ENCODE assay signal across 23 cellular contexts in the genomic region with DNA sequence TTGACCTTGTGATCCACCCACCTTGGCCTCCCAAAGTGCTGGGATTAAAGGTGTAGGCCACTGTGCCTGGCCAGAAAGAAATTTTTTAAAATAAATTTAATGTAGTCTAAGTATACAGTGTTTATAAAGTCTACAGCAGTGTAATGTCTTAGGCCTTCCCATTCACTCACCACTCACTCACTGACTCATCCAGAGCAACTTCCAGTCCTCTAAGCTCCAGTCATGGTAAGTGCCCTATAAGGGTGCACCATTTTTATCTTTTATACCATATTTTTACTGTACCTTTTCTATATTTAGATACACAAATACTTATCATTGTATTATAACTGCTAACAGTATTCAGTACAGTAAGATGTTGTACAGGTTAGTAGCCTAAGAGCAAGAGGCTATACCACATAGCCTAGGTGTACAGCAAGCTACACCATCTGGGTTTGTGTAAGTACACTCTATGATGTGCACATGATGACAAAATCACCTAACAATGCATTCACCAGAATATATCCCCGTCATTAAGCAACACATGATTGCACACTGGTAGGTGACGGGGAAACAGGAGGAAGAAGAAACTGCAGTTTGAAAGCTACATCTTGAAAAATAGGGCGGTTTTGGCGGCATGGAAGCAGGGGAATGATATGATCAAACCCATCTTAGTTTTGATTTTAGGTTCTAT.
DNase-seq lines count a peak whose midpoint lies in the region; ATAC-seq and TF ChIP-seq lines count a peak whose summit lies in the region.
"Had no signal": no experiment of that assay in that cellular context is flagged by ENCODE, and none has a peak within 500 bp of the region (broad histone marks: within the 10 kb centered on the region; RNA-seq: fewer than 3 reads in every experiment).

No MANE protein-coding gene starts in this region.

- no peaks in the 10 kb centered on the region for H4K20me1 ChIP-seq in Karpas-422 (ENCODE audit: insufficient read depth, low read depth, low read length)

- H3K27ac Mint-ChIP-seq in mesothelial cell of epicardium: no peak overlapping the region
- no peak overlapping the region for H3K27ac Mint-ChIP-seq in activated T-cell treated with anti-CD3 and anti-CD28 coated beads, Interleukin-2, amount 50 U/mL, for 24 hours
- H3K27ac Mint-ChIP-seq: activated T-helper 1 cell treated with anti-CD3 and anti-CD28 coated beads, Interleukin-12 subunit alpha, Interleukin-12 subunit beta, Interleukin-2, Interleukin-4 antibody, amounts not matched to agents 30 ng/mL and 10 ng/mL and 1 ng/mL, durations not matched to agents 14 hours and 24 hours and 36 hours; GM23338; T-helper 2 cell treated with Interferon-gamma antibody and Interleukin-4, amounts not matched to agents 5 μg/mL and 100 μg/mL, for 36 hours had no signal

- H3K4me3 Mint-ChIP-seq in mesothelial cell of epicardium: no peak overlapping the region
- no peak overlapping the region for H3K4me3 Mint-ChIP-seq in activated T-cell treated with anti-CD3 and anti-CD28 coated beads, Interleukin-2, amount 50 U/mL, for 24 hours
- H3K4me3 Mint-ChIP-seq: activated T-helper 1 cell treated with anti-CD3 and anti-CD28 coated beads, Interleukin-12 subunit alpha, Interleukin-12 subunit beta, Interleukin-2, Interleukin-4 antibody, amounts not matched to agents 30 ng/mL and 10 ng/mL and 1 ng/mL, durations not matched to agents 14 hours and 24 hours and 36 hours; CD8-positive, alpha-beta memory T cell; GM23338; T-helper 2 cell treated with Interferon-gamma antibody and Interleukin-4, amounts not matched to agents 5 μg/mL and 100 μg/mL, for 36 hours had no signal

- no peaks in the 10 kb centered on the region for H3K27me3 Mint-ChIP-seq in mesothelial cell of epicardium (ENCODE audit: low read depth)
- H3K27me3 Mint-ChIP-seq in activated T-cell treated with anti-CD3 and anti-CD28 coated beads, Interleukin-2, amount 50 U/mL, for 24 hours: no peaks in the 10 kb centered on the region
- H3K27me3 Mint-ChIP-seq: CD8-positive, alpha-beta memory T cell had no signal

- peaks cover 60% of the 10 kb centered on the region for H3K36me3 ChIP-seq in RWPE2 (ENCODE audit: low read depth)
- H3K36me3 ChIP-seq in Karpas-422 (ENCODE audit: insufficient read depth, low read length): no peaks in the 10 kb centered on the region

- H3K4me2 ChIP-seq in Karpas-422 (ENCODE audit: low read depth, low read length, poor library complexity, severe bottlenecking): no peak overlapping the region
- H3K4me2 ChIP-seq: GM23338 had no signal

- ATAC-seq in RWPE2 (ENCODE audit: low read depth) (peak; percentile 17; the same call in 1 of the 3 replicates), esophagus mucosa (no peak)
- ATAC-seq: gastrocnemius medialis, GM23338, sciatic nerve had no signal

- H3K27ac ChIP-seq in RWPE2 (ENCODE audit: poor library complexity, severe bottlenecking): peak overlapping the region; percentile 34
- H3K27ac ChIP-seq in epithelial cell of prostate: peak overlapping the region; percentile 85
- no peak overlapping the region for H3K27ac ChIP-seq in Karpas-422 (ENCODE audit: low read length)
- H3K27ac ChIP-seq: SJCRH30 had no signal

- H3K4me1 Mint-ChIP-seq in mesothelial cell of epicardium: peaks cover 4% of the 10 kb centered on the region
- peaks cover 45% of the 10 kb centered on the region for H3K4me1 Mint-ChIP-seq in activated T-cell treated with anti-CD3 and anti-CD28 coated beads, Interleukin-2, amount 50 U/mL, for 24 hours (ENCODE audit: low read depth)

- H3K36me3 Mint-ChIP-seq in mesothelial cell of epicardium: peaks cover 27% of the 10 kb centered on the region
- peaks cover 71% of the 10 kb centered on the region for H3K36me3 Mint-ChIP-seq in activated T-cell treated with anti-CD3 and anti-CD28 coated beads, Interleukin-2, amount 50 U/mL, for 24 hours (ENCODE audit: low read depth)

- no peaks in the 10 kb centered on the region for H3K9me3 ChIP-seq in RWPE2 (ENCODE audit: severe bottlenecking)
- no peaks in the 10 kb centered on the region for H3K9me3 ChIP-seq in Karpas-422 (ENCODE audit: low read length)
- H3K9me3 ChIP-seq: gastrocnemius medialis, left ventricle myocardium inferior, SJCRH30 had no signal

- TF ChIP-seq CTCF in RWPE2 (IDR thresholded peaks at IDR 0.05; ENCODE audit: poor library complexity, severe bottlenecking) (no peak), mesothelial cell of epicardium (IDR thresholded peaks at IDR 0.05; ENCODE audit: unreplicated experiment) (no peak)

- no peak overlapping the region for H2AFZ ChIP-seq in Karpas-422 (ENCODE audit: low read length)
- H2AFZ ChIP-seq: GM23338 had no signal

- no peaks in the 10 kb centered on the region for H3K79me2 ChIP-seq in Karpas-422 (ENCODE audit: low read length)

- H3K27me3 ChIP-seq in RWPE2 (ENCODE audit: insufficient read depth, poor library complexity, severe bottlenecking): no peaks in the 10 kb centered on the region
- no peaks in the 10 kb centered on the region for H3K27me3 ChIP-seq in Karpas-422 (ENCODE audit: low read length)
- H3K27me3 ChIP-seq: gastrocnemius medialis, SJCRH30 had no signal

- H3K4me3 ChIP-seq in RWPE2 (ENCODE audit: severe bottlenecking) (no peak overlapping the region), Karpas-422 (ENCODE audit: low read length) (no peak overlapping the region)
- H3K4me3 ChIP-seq: gastrocnemius medialis, GM23338, left ventricle myocardium inferior, SJCRH30 had no signal

- no peaks in the 10 kb centered on the region for H3K9me3 Mint-ChIP-seq in mesothelial cell of epicardium
- H3K9me3 Mint-ChIP-seq in activated T-cell treated with anti-CD3 and anti-CD28 coated beads, Interleukin-2, amount 50 U/mL, for 24 hours: no peaks in the 10 kb centered on the region
- H3K9me3 Mint-ChIP-seq: activated T-helper 1 cell treated with anti-CD3 and anti-CD28 coated beads, Interleukin-12 subunit alpha, Interleukin-12 subunit beta, Interleukin-2, Interleukin-4 antibody, amounts not matched to agents 30 ng/mL and 10 ng/mL and 1 ng/mL, durations not matched to agents 14 hours and 24 hours and 36 hours; CD8-positive, alpha-beta memory T cell; GM23338; T-helper 2 cell treated with Interferon-gamma antibody and Interleukin-4, amounts not matched to agents 5 μg/mL and 100 μg/mL, for 36 hours had no signal

- no peaks in the 10 kb centered on the region for H3K9me2 ChIP-seq in Karpas-422 (replicated peaks; ENCODE audit: insufficient read depth, low read length)

- DNase-seq in EL (peak; percentile 74), RWPE2 (ENCODE audit: low spot score) (no peak), epithelial cell of prostate (ENCODE audit: low read depth, low spot score) (no peak), kidney tubule cell (ENCODE audit: low spot score) (peak; percentile 87), Karpas-422 (no peak), mesothelial cell of epicardium (ENCODE audit: low spot score in 2 of 2, unreplicated experiment in 2 of 2) (no peak)
- DNase-seq in activated T-cell treated with anti-CD3 and anti-CD28 coated beads, Interleukin-2, amount 50 U/mL, for 24 hours: no peak
- DNase-seq: activated CD4-positive, CD25-positive, alpha-beta regulatory T cell; caudate nucleus; CD8-positive, alpha-beta memory T cell; DMS79; effector CD4-positive, alpha-beta T cell; gastrocnemius medialis; left ventricle myocardium inferior; NCI-H2029 treated with DMSO at 0.1 percent for 48 hours; NCI-H524; occipital lobe; SJCRH30 had no signal

- H3K4me1 ChIP-seq in RWPE2 (ENCODE audit: insufficient read depth, poor library complexity, severe bottlenecking) (peaks cover 25% of the 10 kb centered on the region), Karpas-422 (ENCODE audit: low read length) (no peaks in the 10 kb centered on the region)

- H3K9ac ChIP-seq in Karpas-422 (ENCODE audit: low read length): no peak overlapping the region

Comparison
In these comparisons a context has a peak if more than half of its experiments do, and no peak if none do; other contexts are left out.
1. DNase-seq: peak in EL (single experiment) and kidney tubule cell (single experiment); none in RWPE2 (single experiment), epithelial cell of prostate (single experiment), Karpas-422 (single experiment), mesothelial cell of epicardium (0 of 2) and activated T-cell treated with anti-CD3 and anti-CD28 coated beads, Interleukin-2, amount 50 U/mL, for 24 hours (single experiment).